ENCODE assay signal across 8 cellular contexts in genomic region chrX:52261125-52261462, GRCh38.
DNase-seq lines count a peak whose midpoint lies in the region; ATAC-seq and TF ChIP-seq lines count a peak whose summit lies in the region.

No MANE protein-coding gene starts in this region.

- no peaks in the 10 kb centered on the region for H3K27me3 Mint-ChIP-seq in progenitor cell of endocrine pancreas

- intact Hi-C loops in posterior vena cava (cut with DNase I) (no loop called here), posterior cingulate gyrus (cut with DNase I) (loop anchor here (5.0 kb wide), 1 partner anchor 369 kb away; the partner anchor contains the start of gene MAGED1)

- no peaks in the 10 kb centered on the region for H3F3A ChIP-seq in OCI-LY1 (ENCODE audit: insufficient read depth, low read length)

- peaks cover 11% of the 10 kb centered on the region for H3K4me1 Mint-ChIP-seq in progenitor cell of endocrine pancreas (ENCODE audit: low read depth)

- H2AFZ ChIP-seq in OCI-LY1 (ENCODE audit: low read length), result no peak overlapping the region

- H3K4me3 ChIP-seq in OCI-LY1 (ENCODE audit: low read depth, low read length, poor library complexity, severe bottlenecking) (peak overlapping the region; percentile 68), epithelial cell of proximal tubule (ENCODE audit: low read depth, low read length) (peak overlapping the region; percentile 71)

- DNase-seq in epithelial cell of proximal tubule (ENCODE audit: low read depth) (no peak), progenitor cell of endocrine pancreas (ENCODE audit: low spot score, unreplicated experiment) (no peak), NCI-H2227 treated with DMSO at 0.1 percent for 48 hours (lab: John Stamatoyannopoulos, UW) (no peak), NK-92 (lab: John Stamatoyannopoulos, UW; ENCODE audit: unreplicated experiment) (no peak), posterior vena cava (ENCODE audit: low spot score) (no peak), posterior cingulate gyrus (no peak)

- H3K27ac Mint-ChIP-seq in progenitor cell of endocrine pancreas, result peak overlapping the region; percentile 100

- H3K79me2 ChIP-seq in OCI-LY1 (ENCODE audit: insufficient read depth, low read length), result no peaks in the 10 kb centered on the region

- peak overlapping the region; percentile 93 for H3K27ac ChIP-seq in OCI-LY1 (ENCODE audit: low read depth, low read length, poor library complexity, severe bottlenecking)

- peak overlapping the region; percentile 73 for H3K4me2 ChIP-seq in OCI-LY1 (ENCODE audit: low read length)

- no peaks in the 10 kb centered on the region for H4K20me1 ChIP-seq in OCI-LY1 (ENCODE audit: insufficient read depth, low read length)

- peak overlapping the region; percentile 41; the same call in 1 of the 2 replicates for H3K9ac ChIP-seq in OCI-LY1 (ENCODE audit: low read length)

- H3K4me3 Mint-ChIP-seq in progenitor cell of endocrine pancreas (ENCODE audit: low read depth), result peak overlapping the region; percentile 96

- TF ChIP-seq CTCF in OCI-LY1 (IDR thresholded peaks at IDR 0.05; ENCODE audit: low read length) (no peak), epithelial cell of proximal tubule (conservative IDR thresholded peaks at IDR 0.05; ENCODE audit: low read depth, low read length) (no peak), progenitor cell of endocrine pancreas (IDR thresholded peaks at IDR 0.05; ENCODE audit: unreplicated experiment) (no peak)

- no peaks in the 10 kb centered on the region for H3K9me3 Mint-ChIP-seq in progenitor cell of endocrine pancreas (ENCODE audit: low read depth)

- ATAC-seq in GM19395 (IDR thresholded peaks at IDR 0.05; ENCODE audit: unreplicated experiment), result peak; percentile 18

- no peaks in the 10 kb centered on the region for H3K9me3 ChIP-seq in OCI-LY1 (ENCODE audit: low read length)

- peaks cover 21% of the 10 kb centered on the region for H3K4me1 ChIP-seq in OCI-LY1 (ENCODE audit: insufficient read depth, low read length, severe bottlenecking)

- H3K36me3 ChIP-seq in OCI-LY1 (ENCODE audit: insufficient read depth, low read length), result no peaks in the 10 kb centered on the region

- no peaks in the 10 kb centered on the region for H3K36me3 Mint-ChIP-seq in progenitor cell of endocrine pancreas (ENCODE audit: insufficient read depth)

- H3K27me3 ChIP-seq in OCI-LY1 (ENCODE audit: insufficient read depth, low read length), result no peaks in the 10 kb centered on the region

- H3K9me2 ChIP-seq in OCI-LY1 (ENCODE audit: low read depth, low read length), result no peaks in the 10 kb centered on the region
